ENCODE assay signal across 20 cellular contexts in genomic region chr2:129737660-129738527, GRCh38.
DNase-seq lines count a peak whose midpoint lies in the region; ATAC-seq and TF ChIP-seq lines count a peak whose summit lies in the region.
"Had no signal": no experiment of that assay in that cellular context is flagged by ENCODE, and none has a peak within 500 bp of the region (broad histone marks: within the 10 kb centered on the region; RNA-seq: fewer than 3 reads in every experiment).

No MANE protein-coding gene starts in this region.

- H3K4me1 Mint-ChIP-seq in osteocyte (ENCODE audit: unreplicated experiment): no peaks in the 10 kb centered on the region
- H3K4me1 Mint-ChIP-seq: CD4-positive, alpha-beta memory T cell had no signal

- DNase-seq in ecto neural progenitor cell (ENCODE audit: low spot score) (peak; percentile 31), osteocyte (ENCODE audit: extremely low spot score, unreplicated experiment) (peak; percentile 75), BE2C (no peak), NCI-H187 (lab: John Stamatoyannopoulos, UW) (no peak)
- DNase-seq: 8988T; ACHN; AML-193; C1 segment of cervical spinal cord; Calu3; CD4-positive, alpha-beta memory T cell; COR-L47; DMS53; DMS79 treated with DMSO at 0.1 percent for 48 hours; GF-D8; GOT3; HFFc6 had no signal

- H3K9me3 ChIP-seq in BE2C: no peaks in the 10 kb centered on the region
- H3K9me3 ChIP-seq: A549, HAP-1 had no signal

- H3K36me3 ChIP-seq in BE2C: no peaks in the 10 kb centered on the region
- H3K36me3 ChIP-seq: HAP-1 had no signal

- no peaks in the 10 kb centered on the region for H3K36me3 Mint-ChIP-seq in osteocyte (ENCODE audit: unreplicated experiment)
- H3K36me3 Mint-ChIP-seq: CD4-positive, alpha-beta memory T cell had no signal

- H3K4me3 ChIP-seq in BE2C (ENCODE audit: low read depth, low read length): no peak overlapping the region
- H3K4me3 ChIP-seq: A549, HAP-1 had no signal

- H3K4me1 ChIP-seq in BE2C: no peaks in the 10 kb centered on the region
- H3K4me1 ChIP-seq: A549, HAP-1 had no signal

- no peak overlapping the region for H3K4me3 Mint-ChIP-seq in osteocyte (ENCODE audit: unreplicated experiment)
- H3K4me3 Mint-ChIP-seq: CD4-positive, alpha-beta memory T cell; HFFc6 had no signal

- no peaks in the 10 kb centered on the region for H3K27me3 Mint-ChIP-seq in osteocyte (ENCODE audit: unreplicated experiment)

- no peaks in the 10 kb centered on the region for H3K27me3 ChIP-seq in BE2C

- no peak for TF ChIP-seq CTCF in osteocyte (IDR thresholded peaks at IDR 0.05)
- TF ChIP-seq CTCF in BE2C (IDR thresholded peaks at IDR 0.05; ENCODE audit: low read depth, low read length): no peak

- peaks cover 33% of the 10 kb centered on the region for H3K9me3 Mint-ChIP-seq in osteocyte (ENCODE audit: unreplicated experiment)

- H3K27ac Mint-ChIP-seq in osteocyte (ENCODE audit: unreplicated experiment): no peak overlapping the region
- H3K27ac Mint-ChIP-seq: CD4-positive, alpha-beta memory T cell; HFFc6 had no signal

- ATAC-seq in esophagus mucosa: peak; percentile 21
- ATAC-seq in GM21526 (IDR thresholded peaks at IDR 0.05; ENCODE audit: low FRiP score, unreplicated experiment): no peak
- ATAC-seq: A549 had no signal

Comparison
In these comparisons a context has a peak if more than half of its experiments do, and no peak if none do; other contexts are left out.
1. DNase-seq: peak in ecto neural progenitor cell (single experiment) and osteocyte (single experiment); none in BE2C (single experiment) and NCI-H187 (0 of 2).